ENCODE assay signal across 22 cellular contexts in the genomic region with DNA sequence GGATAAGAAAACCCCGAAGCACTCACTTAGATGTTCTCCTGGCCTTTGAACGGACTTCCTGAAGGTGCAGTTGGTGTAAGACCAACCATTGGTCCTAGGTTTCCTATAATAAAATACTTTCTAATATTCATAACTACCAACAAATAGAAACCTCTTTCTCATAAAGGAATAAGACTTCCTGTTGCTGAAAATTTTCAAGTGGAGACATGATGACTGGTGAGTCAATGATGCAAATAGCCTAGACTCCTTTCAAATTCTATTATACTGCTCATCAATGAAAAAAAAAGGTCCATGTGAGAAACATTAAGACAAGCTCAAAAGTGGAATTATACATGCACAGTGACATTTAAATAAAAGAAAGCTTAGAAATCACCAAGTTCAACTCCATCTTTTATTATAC.
DNase-seq lines count a peak whose midpoint lies in the region; ATAC-seq and TF ChIP-seq lines count a peak whose summit lies in the region.
"Had no signal": no experiment of that assay in that cellular context is flagged by ENCODE, and none has a peak within 500 bp of the region (broad histone marks: within the 10 kb centered on the region; RNA-seq: fewer than 3 reads in every experiment).

No MANE protein-coding gene starts in this region.

- H3K79me2 ChIP-seq in SU-DHL-6 (ENCODE audit: insufficient read depth, low read length), result no peaks in the 10 kb centered on the region

- H3K9me3 Mint-ChIP-seq in CD4-positive, alpha-beta memory T cell, result peaks cover 0 to 4% (median 0%) of the 10 kb centered on the region in 8 donors
- H3K9me3 Mint-ChIP-seq: dendritic cell treated with granulocyte-macrophage colony-stimulating factor and Interleukin-4, amounts not matched to agents 40 ng/mL and 50 ng/mL, for 4 days had no signal

- peaks cover 26 to 31% (median 28%) of the 10 kb centered on the region in 10 experiments for H3K4me1 ChIP-seq in BLaER1 treated with 17β-estradiol and CSF1 and Interleukin-3, amounts not matched to agents 10 nM and 100 nM
- peaks cover 50% of the 10 kb centered on the region for H3K4me1 ChIP-seq in CD4-positive, alpha-beta memory T cell (ENCODE audit: insufficient read depth, low read length)
- H3K4me1 ChIP-seq in foreskin keratinocyte, result peaks cover 25% of the 10 kb centered on the region
- H3K4me1 ChIP-seq: adrenal gland had no signal

- H3K4me3 Mint-ChIP-seq in CD4-positive, alpha-beta memory T cell, result peak overlapping the region in 6 of 8 donors; percentile 38 to 97 (median 84)
- H3K4me3 Mint-ChIP-seq: dendritic cell treated with granulocyte-macrophage colony-stimulating factor and Interleukin-4, amounts not matched to agents 40 ng/mL and 50 ng/mL, for 4 days had no signal

- peaks cover 0 to 92% (median 0%) of the 10 kb centered on the region in 11 experiments; a peak in 9 of 22 replicates for H3K27me3 ChIP-seq in BLaER1 treated with 17β-estradiol and CSF1 and Interleukin-3, amounts not matched to agents 10 nM and 100 nM
- no peaks in the 10 kb centered on the region for H3K27me3 ChIP-seq in CD4-positive, alpha-beta memory T cell (ENCODE audit: insufficient read depth, low read length)
- no peaks in the 10 kb centered on the region for H3K27me3 ChIP-seq in SU-DHL-6 (ENCODE audit: low read length)
- H3K27me3 ChIP-seq in foreskin keratinocyte, result no peaks in the 10 kb centered on the region
- H3K27me3 ChIP-seq: adrenal gland had no signal

- H3K27ac ChIP-seq in BLaER1 treated with 17β-estradiol and CSF1 and Interleukin-3, amounts not matched to agents 10 nM and 100 nM, result no peak overlapping the region
- no peak overlapping the region for H3K27ac ChIP-seq in CD4-positive, alpha-beta memory T cell (ENCODE audit: low read depth, low read length)
- H3K27ac ChIP-seq in SU-DHL-6 (ENCODE audit: low read depth, low read length), result peak overlapping the region; percentile 100
- H3K27ac ChIP-seq in foreskin keratinocyte, result no peak overlapping the region
- H3K27ac ChIP-seq: adrenal gland had no signal

- peaks cover 39 to 61% (median 48%) of the 10 kb centered on the region in 4 donors for H3K4me1 Mint-ChIP-seq in CD4-positive, alpha-beta memory T cell

- peaks cover 0 to 14% (median 3%) of the 10 kb centered on the region in 11 experiments; a peak in 9 of 22 replicates for H3K9me3 ChIP-seq in BLaER1 treated with 17β-estradiol and CSF1 and Interleukin-3, amounts not matched to agents 10 nM and 100 nM (replicated peaks in 1 of 11)
- H3K9me3 ChIP-seq in CD4-positive, alpha-beta memory T cell (ENCODE audit: control insufficient read depth in 1 of 2, low read length in 2 of 2), result no peaks in the 10 kb centered on the region
- no peaks in the 10 kb centered on the region for H3K9me3 ChIP-seq in SU-DHL-6 (ENCODE audit: insufficient read depth, low read length)
- H3K9me3 ChIP-seq: adrenal gland had no signal

- no peaks in the 10 kb centered on the region for H3K36me3 Mint-ChIP-seq in CD4-positive, alpha-beta memory T cell

- no peak for TF ChIP-seq CTCF in SU-DHL-6 (IDR thresholded peaks at IDR 0.05; ENCODE audit: insufficient read depth, low read length, poor library complexity, severe bottlenecking)
- no peak for TF ChIP-seq CTCF in foreskin keratinocyte (conservative IDR thresholded peaks at IDR 0.05)

- no peak for DNase-seq in CD4-positive, alpha-beta memory T cell
- DNase-seq in foreskin keratinocyte (peak; percentile 64 to 82), NCI-H1417 (lab: John Stamatoyannopoulos, UW) (no peak)
- DNase-seq: activated CD4-positive, alpha-beta T cell treated with anti-CD3 and anti-CD28 coated beads, Interleukin-2, amount 50 U/mL, for 4 hours; activated T-cell treated with anti-CD3 and anti-CD28 coated beads, Interleukin-2, amount 50 U/mL, for 48 hours; adrenal gland; AML-193; GDM1; IMR-90; left ventricle myocardium superior; NCI-H1930; NCI-H345; NCI-H82; PC-3; SHP77; trophoblast cell had no signal

- intact Hi-C loops in CD4-positive, alpha-beta memory T cell (cut with micrococcal nuclease), result loop anchor here (1.0 kb wide), 1 partner anchor 92 kb away; no protein-coding TSS in a partner anchor

- H3K27ac Mint-ChIP-seq in CD4-positive, alpha-beta memory T cell, result peak overlapping the region in 6 of 7 donors; percentile 50 to 99 (median 96)
- H3K27ac Mint-ChIP-seq: dendritic cell treated with granulocyte-macrophage colony-stimulating factor and Interleukin-4, amounts not matched to agents 40 ng/mL and 50 ng/mL, for 4 days had no signal

- peaks cover 39% of the 10 kb centered on the region for H3F3A ChIP-seq in SU-DHL-6 (ENCODE audit: insufficient read depth)

- H3K27me3 Mint-ChIP-seq in CD4-positive, alpha-beta memory T cell, result no peaks in the 10 kb centered on the region

- no peaks in the 10 kb centered on the region for H3K9me2 ChIP-seq in SU-DHL-6 (replicated peaks; ENCODE audit: insufficient read depth, low read length)

- peak overlapping the region; percentile 15 for H2AFZ ChIP-seq in SU-DHL-6 (ENCODE audit: low read depth, low read length, severe bottlenecking)

- H4K20me1 ChIP-seq in BLaER1 treated with 17β-estradiol and CSF1 and Interleukin-3, amounts not matched to agents 10 nM and 100 nM, result peaks cover 0 to 6% (median 3%) of the 10 kb centered on the region in 11 experiments; a peak in 7 of 22 replicates
- no peaks in the 10 kb centered on the region for H4K20me1 ChIP-seq in SU-DHL-6 (ENCODE audit: low read depth, low read length)

- H3K4me2 ChIP-seq in BLaER1 treated with 17β-estradiol and CSF1 and Interleukin-3, amounts not matched to agents 10 nM and 100 nM, result peak overlapping the region in 10 of 11 experiments; percentile 75 to 92 (median 81); a peak in 20 of 22 replicates
- H3K4me2 ChIP-seq in SU-DHL-6 (ENCODE audit: low read depth, low read length, poor library complexity, severe bottlenecking), result peak overlapping the region; percentile 67

- no peak overlapping the region for H3K4me3 ChIP-seq in BLaER1 treated with 17β-estradiol and CSF1 and Interleukin-3, amounts not matched to agents 10 nM and 100 nM
- H3K4me3 ChIP-seq in CD4-positive, alpha-beta memory T cell (ENCODE audit: low read length in 2 of 2), result peak overlapping the region in 1 of 2 donors; percentile 41
- peak overlapping the region; percentile 32 for H3K4me3 ChIP-seq in SU-DHL-6 (ENCODE audit: insufficient read depth, low read length, poor library complexity, severe bottlenecking)
- H3K4me3 ChIP-seq: adrenal gland, skin epidermis had no signal

- CTCF ChIA-PET in CD4-positive, alpha-beta memory T cell (lab: Charles Lee; ENCODE audit: partially characterized antibody), result no interaction called here

- POLR2A ChIA-PET in CD4-positive, alpha-beta memory T cell (lab: Charles Lee; ENCODE audit: partially characterized antibody), result no interaction called here

- ATAC-seq in foreskin keratinocyte, result peak; percentile 74
- no peak for ATAC-seq in HG02798 (IDR thresholded peaks at IDR 0.05; ENCODE audit: poor library complexity, unreplicated experiment)
- no peak for ATAC-seq in GM21825 (IDR thresholded peaks at IDR 0.05; ENCODE audit: unreplicated experiment)
- ATAC-seq: left ventricle myocardium superior, PC-3 had no signal

- no peak overlapping the region for H3K9ac ChIP-seq in BLaER1 treated with 17β-estradiol and CSF1 and Interleukin-3, amounts not matched to agents 10 nM and 100 nM
- H3K9ac ChIP-seq in SU-DHL-6 (ENCODE audit: low read length), result 0 out of 2 replicates have a peak overlapping the region, but pooled peaks have one; percentile 12

- no peaks in the 10 kb centered on the region for H3K36me3 ChIP-seq in BLaER1 treated with 17β-estradiol and CSF1 and Interleukin-3, amounts not matched to agents 10 nM and 100 nM
- H3K36me3 ChIP-seq in CD4-positive, alpha-beta memory T cell (ENCODE audit: insufficient read depth, low read length), result no peaks in the 10 kb centered on the region
- H3K36me3 ChIP-seq in SU-DHL-6 (ENCODE audit: low read length), result no peaks in the 10 kb centered on the region
- H3K36me3 ChIP-seq: adrenal gland had no signal

Comparison
In these comparisons a context has a peak if more than half of its experiments do, and no peak if none do; other contexts are left out.
1. DNase-seq: peak in foreskin keratinocyte (2 of 2); none in CD4-positive, alpha-beta memory T cell (0 of 5) and NCI-H1417 (0 of 3).